1 cellular context compared by ENCODE assay signal in the genomic region with DNA sequence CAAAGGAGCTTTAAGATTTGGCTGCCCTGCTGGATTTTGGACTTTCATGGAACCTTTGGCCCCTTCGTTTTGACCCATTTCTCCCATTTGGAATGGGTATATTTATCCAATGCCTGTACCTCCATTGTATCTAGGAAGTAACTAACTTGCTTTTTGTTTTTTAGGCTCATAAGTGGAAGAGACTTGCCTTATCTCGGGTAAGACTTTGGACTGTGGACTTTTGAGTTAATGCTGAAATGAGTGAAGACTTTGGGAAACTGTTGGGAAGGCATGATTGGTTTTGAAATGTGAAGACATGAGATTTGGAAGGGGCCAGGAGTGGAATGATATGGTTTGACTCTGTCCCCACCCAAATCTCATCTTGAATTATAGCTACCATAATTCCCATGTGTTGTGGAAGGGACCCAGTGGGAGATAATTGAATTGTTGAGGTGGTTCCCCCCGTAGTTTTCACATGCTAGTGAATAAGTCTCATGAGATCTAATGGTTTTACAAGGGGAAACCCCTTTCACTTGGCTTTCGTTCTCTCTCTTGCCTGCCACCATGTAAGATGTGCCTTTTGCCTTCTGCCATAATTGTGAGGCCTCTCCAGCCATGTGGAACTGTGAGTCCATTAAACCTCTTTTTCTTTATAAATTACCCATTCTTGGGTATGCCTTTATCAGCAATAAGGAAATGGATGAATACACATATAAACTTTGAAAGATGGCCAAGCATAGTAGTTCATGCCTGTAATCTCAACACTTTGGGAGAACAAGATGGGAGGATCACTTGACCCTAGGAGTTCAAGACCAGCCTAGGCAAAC. TPM values are rescaled to one million over a fixed set of nuclear protein-coding genes. Genes with fewer than 3 reads are reported as not detected.
"Had no signal": no experiment of that assay in that cellular context is flagged by ENCODE, and none has a peak within 500 bp of the region (broad histone marks: within the 10 kb centered on the region; RNA-seq: fewer than 3 reads in every experiment).

No MANE protein-coding gene starts in this region.

RNA-seq across cellular contexts. Expression of a gene that starts 15.5 kb away (rescaled TPM):
- total RNA-seq: ascending aorta had no signal
